Comparison of ENCODE assay signal across 14 cellular contexts in the genomic region with DNA sequence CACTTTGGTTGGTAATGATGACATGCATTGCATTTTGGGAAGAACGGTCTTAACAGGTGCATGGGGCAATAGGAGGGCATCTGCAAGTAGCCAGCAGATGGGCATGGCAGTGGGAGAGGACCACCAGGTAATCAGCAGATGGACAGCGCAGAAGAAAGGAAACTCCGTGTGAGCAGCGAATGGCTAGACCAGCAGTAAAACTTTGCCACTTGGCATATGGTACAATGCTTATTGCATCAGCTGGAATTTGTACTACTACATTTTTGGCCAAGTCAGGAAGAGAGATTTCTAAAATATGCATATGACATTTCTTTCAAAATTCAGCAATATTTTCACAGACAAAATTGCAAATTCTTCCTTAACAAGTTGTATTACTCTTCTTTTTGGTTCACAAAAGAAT.
A peak's percentile ranks its signal among the peaks of the same experiment; 100 is the strongest.
DNase-seq lines count a peak whose midpoint lies in the region; ATAC-seq and TF ChIP-seq lines count a peak whose summit lies in the region.
"Had no signal": no experiment of that assay in that cellular context is flagged by ENCODE, and none has a peak within 500 bp of the region (broad histone marks: within the 10 kb centered on the region; RNA-seq: fewer than 3 reads in every experiment).

No MANE protein-coding gene starts in this region.

- no peaks in the 10 kb centered on the region for H3K9me3 ChIP-seq in right lobe of liver
- no peaks in the 10 kb centered on the region for H3K9me3 ChIP-seq in colonic mucosa
- H3K9me3 ChIP-seq: A549, HAP-1 had no signal

- H3K9ac ChIP-seq in colonic mucosa (ENCODE audit: low read depth in 2 of 2, low read length in 2 of 2), result no peak overlapping the region

- H3K27ac ChIP-seq in right lobe of liver, result no peak overlapping the region
- no peak overlapping the region for H3K27ac ChIP-seq in colonic mucosa
- H3K27ac ChIP-seq: A549 had no signal

- no peak overlapping the region for H3K4me3 ChIP-seq in right lobe of liver
- H3K4me3 ChIP-seq in colonic mucosa, result no peak overlapping the region
- H3K4me3 ChIP-seq: A549, HAP-1 had no signal

- TF ChIP-seq CTCF in right lobe of liver (IDR thresholded peaks at IDR 0.05), result no peak
- TF ChIP-seq CTCF in colonic mucosa (IDR thresholded peaks at IDR 0.05), result no peak

- intact Hi-C loops in right lobe of liver (cut with DNase I), result no loop called here
- intact Hi-C loops in colonic mucosa (cut with DNase I), result no loop called here

- TF ChIP-seq POLR2A in right lobe of liver (IDR thresholded peaks at IDR 0.05), result no peak

- DNase-seq in NCI-H446 treated with DMSO at 0.1 percent for 48 hours (lab: John Stamatoyannopoulos, UW) (peak; percentile 4), cerebellar cortex (ENCODE audit: low spot score) (peak; percentile 74), fibroblast of peridontal ligament (ENCODE audit: extremely low read depth) (peak; percentile 5), right lobe of liver (no peak), RPMI8226 (no peak), colonic mucosa (no peak), NCI-H1092 (lab: John Stamatoyannopoulos, UW) (no peak)
- DNase-seq: Calu3, DMS153, DMS79 treated with DMSO at 0.1 percent for 48 hours, EL, GDM1 had no signal

- H3K4me1 ChIP-seq in right lobe of liver, result peaks cover 0 to 8% (median 0%) of the 10 kb centered on the region in 4 donors
- H3K4me1 ChIP-seq in colonic mucosa, result no peaks in the 10 kb centered on the region
- H3K4me1 ChIP-seq: A549, HAP-1 had no signal

- WGBS in right lobe of liver (ENCODE audit: insufficient coverage, low coverage, low lambda C conversion rate, missing lambda C conversion rate), result 28% methylated on average over 4 of the region's 4 CpGs

- ATAC-seq in right lobe of liver, result peak; percentile 49 to 85 (median 66)
- ATAC-seq: A549 had no signal

- H3K36me3 ChIP-seq in right lobe of liver (no peaks in the 10 kb centered on the region), colonic mucosa (no peaks in the 10 kb centered on the region)
- H3K36me3 ChIP-seq: HAP-1 had no signal

- H3K27me3 ChIP-seq in right lobe of liver (no peaks in the 10 kb centered on the region), colonic mucosa (no peaks in the 10 kb centered on the region)

Comparison
In these comparisons a context has a peak if more than half of its experiments do, and no peak if none do; other contexts are left out.
1. DNase-seq: peak in NCI-H446 treated with DMSO at 0.1 percent for 48 hours (single experiment), cerebellar cortex (single experiment) and fibroblast of peridontal ligament (single experiment); none in right lobe of liver (0 of 3), RPMI8226 (single experiment), colonic mucosa (single experiment) and NCI-H1092 (single experiment).